17 cellular contexts compared by ENCODE assay signal in the genomic region with DNA sequence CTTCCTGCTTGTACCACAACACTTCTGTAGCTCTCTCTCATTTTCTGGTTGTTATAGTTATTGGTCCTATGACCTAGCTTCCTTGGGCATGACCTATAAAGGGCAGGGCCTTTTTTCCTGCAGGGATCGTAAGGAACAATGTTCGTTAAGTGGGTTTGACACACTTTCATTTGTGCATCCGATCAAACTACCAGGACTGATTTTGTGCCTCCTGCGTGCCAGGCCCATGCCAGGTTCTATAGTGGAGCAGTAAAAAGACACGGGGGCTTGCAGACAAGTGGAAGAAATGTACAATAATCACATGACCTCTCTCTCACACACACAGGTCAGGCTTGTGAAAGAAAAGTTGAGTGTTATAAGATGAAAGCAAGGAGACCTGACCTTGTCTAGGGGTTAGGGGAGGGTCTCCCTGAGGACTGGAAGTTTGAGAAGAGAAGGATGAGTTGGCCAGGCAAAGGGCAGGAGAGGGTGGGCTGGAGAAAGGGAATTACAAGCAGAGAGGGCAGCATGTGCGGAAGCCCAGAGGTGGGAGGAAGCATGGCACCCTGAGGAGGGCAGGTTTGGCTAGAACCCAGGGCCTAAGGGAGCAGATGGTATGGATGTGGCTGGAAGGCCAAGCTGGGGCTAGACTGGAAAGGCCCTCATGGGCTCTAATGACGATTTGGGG.
DNase-seq lines count a peak whose midpoint lies in the region; ATAC-seq and TF ChIP-seq lines count a peak whose summit lies in the region.
"Had no signal": no experiment of that assay in that cellular context is flagged by ENCODE, and none has a peak within 500 bp of the region (broad histone marks: within the 10 kb centered on the region; RNA-seq: fewer than 3 reads in every experiment).

No MANE protein-coding gene starts in this region.

- DNase-seq in natural killer cell (peak; percentile 1), endodermal cell (peak; percentile 22), osteocyte (ENCODE audit: extremely low spot score, unreplicated experiment) (peak; percentile 67), NCI-H1092 (lab: John Stamatoyannopoulos, UW) (no peak), NOMO-1 (lab: John Stamatoyannopoulos, UW; ENCODE audit: unreplicated experiment in 2 of 2) (no peak), HUDEP-2 (lab: John Stamatoyannopoulos, UW; ENCODE audit: unreplicated experiment in 76 of 76) (no peak)
- no peak for DNase-seq in natural killer cell treated with Interleukin-12 subunit alpha and Interleukin-12 subunit beta and Interleukin-15 and Interleukin-18, amount 100 ng/mL, for 72 hours (ENCODE audit: low spot score)
- DNase-seq: CD8-positive, alpha-beta T cell; GOT3; KBM-7; NCI-H1105 treated with DMSO at 0.1 percent for 48 hours; NCI-H1694; NCI-H2081 treated with DMSO at 0.1 percent for 48 hours; NCI-H446 treated with DMSO at 0.1 percent for 48 hours; Peyer's patch had no signal

- H3K9me3 Mint-ChIP-seq in natural killer cell, result no peaks in the 10 kb centered on the region
- no peaks in the 10 kb centered on the region for H3K9me3 Mint-ChIP-seq in natural killer cell treated with Interleukin-12 subunit alpha and Interleukin-12 subunit beta and Interleukin-15 and Interleukin-18, amount 100 ng/mL, for 72 hours
- H3K9me3 Mint-ChIP-seq in endodermal cell, result no peaks in the 10 kb centered on the region
- H3K9me3 Mint-ChIP-seq in osteocyte (ENCODE audit: unreplicated experiment), result no peaks in the 10 kb centered on the region
- H3K9me3 Mint-ChIP-seq: CD8-positive, alpha-beta T cell had no signal

- intact Hi-C loops in natural killer cell (cut with micrococcal nuclease), result no loop called here

- H3K4me1 Mint-ChIP-seq in natural killer cell, result no peaks in the 10 kb centered on the region
- H3K4me1 Mint-ChIP-seq in natural killer cell treated with Interleukin-12 subunit alpha and Interleukin-12 subunit beta and Interleukin-15 and Interleukin-18, amount 100 ng/mL, for 72 hours (ENCODE audit: low read depth in 2 of 2), result no peaks in the 10 kb centered on the region
- no peaks in the 10 kb centered on the region for H3K4me1 Mint-ChIP-seq in endodermal cell
- no peaks in the 10 kb centered on the region for H3K4me1 Mint-ChIP-seq in osteocyte (ENCODE audit: unreplicated experiment)

- no peak for ATAC-seq in natural killer cell
- ATAC-seq in natural killer cell treated with Interleukin-12 subunit alpha and Interleukin-12 subunit beta and Interleukin-15 and Interleukin-18, amount 100 ng/mL, for 72 hours, result no peak
- ATAC-seq: CD8-positive, alpha-beta T cell had no signal

- H3K27ac Mint-ChIP-seq in natural killer cell (no peak overlapping the region), endodermal cell (no peak overlapping the region), osteocyte (ENCODE audit: unreplicated experiment) (no peak overlapping the region)
- no peak overlapping the region for H3K27ac Mint-ChIP-seq in natural killer cell treated with Interleukin-12 subunit alpha and Interleukin-12 subunit beta and Interleukin-15 and Interleukin-18, amount 100 ng/mL, for 72 hours
- H3K27ac Mint-ChIP-seq: CD8-positive, alpha-beta T cell had no signal

- TF ChIP-seq CTCF in natural killer cell (IDR thresholded peaks at IDR 0.05) (no peak), endodermal cell (conservative IDR thresholded peaks at IDR 0.05) (peak; percentile 18), osteocyte (IDR thresholded peaks at IDR 0.05) (no peak)

- no peak overlapping the region for H3K9ac ChIP-seq in endodermal cell (ENCODE audit: extremely low read depth, low read length, poor library complexity, severe bottlenecking)
- H3K9ac ChIP-seq: BLaER1 treated with 17β-estradiol and CSF1 and Interleukin-3, amounts not matched to agents 10 nM and 100 nM had no signal

- no peaks in the 10 kb centered on the region for H3K36me3 ChIP-seq in endodermal cell (ENCODE audit: control insufficient read depth, insufficient read depth, low read length)
- H3K36me3 ChIP-seq: BLaER1 treated with 17β-estradiol and CSF1 and Interleukin-3, amounts not matched to agents 10 nM and 100 nM; Peyer's patch; SJSA1 had no signal

- H3K27me3 Mint-ChIP-seq in natural killer cell (ENCODE audit: low read depth in 2 of 2), result peaks cover 9 to 15% of the 10 kb centered on the region in 2 donors
- peaks cover 14 to 35% of the 10 kb centered on the region in 2 donors for H3K27me3 Mint-ChIP-seq in natural killer cell treated with Interleukin-12 subunit alpha and Interleukin-12 subunit beta and Interleukin-15 and Interleukin-18, amount 100 ng/mL, for 72 hours
- no peaks in the 10 kb centered on the region for H3K27me3 Mint-ChIP-seq in endodermal cell (ENCODE audit: insufficient read depth)
- H3K27me3 Mint-ChIP-seq in osteocyte (ENCODE audit: unreplicated experiment), result no peaks in the 10 kb centered on the region

- 88 to 96% methylated on average over 5 to 7 of the region's 7 CpGs for WGBS in endodermal cell (ENCODE audit: insufficient coverage in 1 of 2, insufficient read length in 1 of 2), 2 experiments

- H3K27ac ChIP-seq in endodermal cell (ENCODE audit: low read depth, low read length), result no peak overlapping the region
- H3K27ac ChIP-seq: BLaER1 treated with 17β-estradiol and CSF1 and Interleukin-3, amounts not matched to agents 10 nM and 100 nM; Peyer's patch; SJSA1 had no signal

- no peak overlapping the region for H3K4me3 ChIP-seq in endodermal cell (ENCODE audit: low read length)
- H3K4me3 ChIP-seq: BLaER1 treated with 17β-estradiol and CSF1 and Interleukin-3, amounts not matched to agents 10 nM and 100 nM; Peyer's patch; SJSA1 had no signal

- no peaks in the 10 kb centered on the region for H3K27me3 ChIP-seq in endodermal cell (ENCODE audit: control insufficient read depth, insufficient read depth, low read length, poor library complexity, severe bottlenecking)
- H3K27me3 ChIP-seq: BLaER1 treated with 17β-estradiol and CSF1 and Interleukin-3, amounts not matched to agents 10 nM and 100 nM; Peyer's patch; SJSA1 had no signal

- no peaks in the 10 kb centered on the region for H3K4me1 ChIP-seq in endodermal cell (ENCODE audit: control insufficient read depth, insufficient read depth, low read length)
- H3K4me1 ChIP-seq: Peyer's patch, SJSA1 had no signal

- H3K36me3 Mint-ChIP-seq in natural killer cell (no peaks in the 10 kb centered on the region), endodermal cell (ENCODE audit: low read depth) (no peaks in the 10 kb centered on the region), osteocyte (ENCODE audit: unreplicated experiment) (no peaks in the 10 kb centered on the region)
- no peaks in the 10 kb centered on the region for H3K36me3 Mint-ChIP-seq in natural killer cell treated with Interleukin-12 subunit alpha and Interleukin-12 subunit beta and Interleukin-15 and Interleukin-18, amount 100 ng/mL, for 72 hours
- H3K36me3 Mint-ChIP-seq: CD8-positive, alpha-beta T cell had no signal

- H3K9me3 ChIP-seq in endodermal cell (ENCODE audit: control insufficient read depth, low read length), result no peaks in the 10 kb centered on the region
- H3K9me3 ChIP-seq: BLaER1 treated with 17β-estradiol and CSF1 and Interleukin-3, amounts not matched to agents 10 nM and 100 nM; Peyer's patch; SJSA1 had no signal

- H3K4me3 Mint-ChIP-seq in natural killer cell (no peak overlapping the region), endodermal cell (no peak overlapping the region), osteocyte (ENCODE audit: unreplicated experiment) (no peak overlapping the region)
- H3K4me3 Mint-ChIP-seq in natural killer cell treated with Interleukin-12 subunit alpha and Interleukin-12 subunit beta and Interleukin-15 and Interleukin-18, amount 100 ng/mL, for 72 hours, result no peak overlapping the region
- H3K4me3 Mint-ChIP-seq: CD8-positive, alpha-beta T cell had no signal

Comparison
In these comparisons a context has a peak if more than half of its experiments do, and no peak if none do; other contexts are left out.
1. DNase-seq: peak in natural killer cell (single experiment), endodermal cell (single experiment) and osteocyte (single experiment); none in natural killer cell treated with Interleukin-12 subunit alpha and Interleukin-12 subunit beta and Interleukin-15 and Interleukin-18, amount 100 ng/mL, for 72 hours (single experiment), NCI-H1092 (single experiment), NOMO-1 (0 of 2) and HUDEP-2 (0 of 76).